In genomic region chr6:150492507-150492906, GRCh38 we compare ENCODE assay signal across 13 cellular contexts.
DNase-seq lines count a peak whose midpoint lies in the region; ATAC-seq and TF ChIP-seq lines count a peak whose summit lies in the region.
"Had no signal": no experiment of that assay in that cellular context is flagged by ENCODE, and none has a peak within 500 bp of the region (broad histone marks: within the 10 kb centered on the region; RNA-seq: fewer than 3 reads in every experiment).

No MANE protein-coding gene starts in this region.

- ATAC-seq in RWPE2 (ENCODE audit: low read depth), result peak; percentile 76
- no peak for ATAC-seq in HG03139 (IDR thresholded peaks at IDR 0.05; ENCODE audit: unreplicated experiment)
- ATAC-seq: right cardiac atrium had no signal

- H3K27ac Mint-ChIP-seq in stimulated activated naive CD8-positive, alpha-beta T cell treated with anti-CD3 and anti-CD28 coated beads, Interleukin-15, Interleukin-2, amounts not matched to agents 100 ng/mL and 50 ng/mL, for 24 hours, result peak overlapping the region; percentile 16

- no peak overlapping the region for H3K4me3 Mint-ChIP-seq in stimulated activated naive CD8-positive, alpha-beta T cell treated with anti-CD3 and anti-CD28 coated beads, Interleukin-15, Interleukin-2, amounts not matched to agents 100 ng/mL and 50 ng/mL, for 24 hours
- H3K4me3 Mint-ChIP-seq: naive B cell had no signal

- H3K4me1 Mint-ChIP-seq in stimulated activated naive CD8-positive, alpha-beta T cell treated with anti-CD3 and anti-CD28 coated beads, Interleukin-15, Interleukin-2, amounts not matched to agents 100 ng/mL and 50 ng/mL, for 24 hours (ENCODE audit: low read depth), result peaks cover 29% of the 10 kb centered on the region
- H3K4me1 Mint-ChIP-seq: naive B cell had no signal

- peak overlapping the region; percentile 85 for H3K27ac ChIP-seq in RWPE2 (ENCODE audit: poor library complexity, severe bottlenecking)
- H3K27ac ChIP-seq: adrenal gland had no signal

- intact Hi-C loops in posterior cingulate gyrus (cut with DNase I), result no loop called here

- no peak for TF ChIP-seq CTCF in RWPE2 (IDR thresholded peaks at IDR 0.05; ENCODE audit: poor library complexity, severe bottlenecking)
- TF ChIP-seq CTCF in epithelial cell of esophagus (IDR thresholded peaks at IDR 0.05; ENCODE audit: insufficient read depth, low read depth, low read length, missing control alignments), result no peak

- DNase-seq in HPDE6-E6E7 (ENCODE audit: extremely low spot score) (peak; percentile 72), RWPE2 (ENCODE audit: low spot score) (peak; percentile 87), epithelial cell of esophagus (ENCODE audit: low read depth) (peak; percentile 66), posterior cingulate gyrus (no peak)
- DNase-seq in activated CD8-positive, alpha-beta memory T cell treated with anti-CD3 and anti-CD28 coated beads for 24 hours, result no peak
- DNase-seq: adrenal gland; CD8-positive, alpha-beta memory T cell; naive B cell; NCI-H1092; right cardiac atrium; Right ventricle myocardium superior had no signal

- H3K9me3 Mint-ChIP-seq in stimulated activated naive CD8-positive, alpha-beta T cell treated with anti-CD3 and anti-CD28 coated beads, Interleukin-15, Interleukin-2, amounts not matched to agents 100 ng/mL and 50 ng/mL, for 24 hours, result peaks cover 11% of the 10 kb centered on the region

- no peaks in the 10 kb centered on the region for H3K36me3 ChIP-seq in RWPE2 (ENCODE audit: low read depth)
- H3K36me3 ChIP-seq: adrenal gland had no signal

- no peak overlapping the region for H3K4me3 ChIP-seq in RWPE2 (ENCODE audit: severe bottlenecking)
- no peak overlapping the region for H3K4me3 ChIP-seq in epithelial cell of esophagus (ENCODE audit: low read length)
- H3K4me3 ChIP-seq: adrenal gland had no signal

- no peaks in the 10 kb centered on the region for H3K27me3 ChIP-seq in RWPE2 (ENCODE audit: insufficient read depth, poor library complexity, severe bottlenecking)
- H3K27me3 ChIP-seq: adrenal gland had no signal

- H3K4me1 ChIP-seq in RWPE2 (ENCODE audit: insufficient read depth, poor library complexity, severe bottlenecking), result peaks cover 34% of the 10 kb centered on the region
- H3K4me1 ChIP-seq: adrenal gland had no signal

- peaks cover 3% of the 10 kb centered on the region for H3K9me3 ChIP-seq in RWPE2 (ENCODE audit: severe bottlenecking)
- H3K9me3 ChIP-seq: adrenal gland had no signal

- peaks cover 14% of the 10 kb centered on the region for H3K27me3 Mint-ChIP-seq in stimulated activated naive CD8-positive, alpha-beta T cell treated with anti-CD3 and anti-CD28 coated beads, Interleukin-15, Interleukin-2, amounts not matched to agents 100 ng/mL and 50 ng/mL, for 24 hours
- H3K27me3 Mint-ChIP-seq: CD8-positive, alpha-beta memory T cell had no signal

- no peaks in the 10 kb centered on the region for H3K36me3 Mint-ChIP-seq in stimulated activated naive CD8-positive, alpha-beta T cell treated with anti-CD3 and anti-CD28 coated beads, Interleukin-15, Interleukin-2, amounts not matched to agents 100 ng/mL and 50 ng/mL, for 24 hours (ENCODE audit: low read depth)

Comparison
In these comparisons a context has a peak if more than half of its experiments do, and no peak if none do; other contexts are left out.
1. DNase-seq: peak in HPDE6-E6E7 (single experiment), RWPE2 (single experiment) and epithelial cell of esophagus (single experiment); none in activated CD8-positive, alpha-beta memory T cell treated with anti-CD3 and anti-CD28 coated beads for 24 hours (single experiment) and posterior cingulate gyrus (0 of 10).